ENCODE assay signal across 9 cellular contexts in genomic region chr22:20980938-20981722, GRCh38. TPM values are rescaled to one million over a fixed set of nuclear protein-coding genes. Genes with fewer than 3 reads are reported as not detected.
DNase-seq lines count a peak whose midpoint lies in the region; ATAC-seq and TF ChIP-seq lines count a peak whose summit lies in the region.
"Had no signal": no experiment of that assay in that cellular context is flagged by ENCODE, and none has a peak within 500 bp of the region (broad histone marks: within the 10 kb centered on the region; RNA-seq: fewer than 3 reads in every experiment).

No MANE protein-coding gene starts in this region.

- H3K4me3 ChIP-seq in kidney epithelial cell (ENCODE audit: low read depth, low read length): peak overlapping the region; percentile 80

- H3K4me1 Mint-ChIP-seq in activated CD4-positive, alpha-beta T cell treated with anti-CD3 and anti-CD28 coated beads for 36 hours: peaks cover 40% of the 10 kb centered on the region
- H3K4me1 Mint-ChIP-seq in activated naive CD8-positive, alpha-beta T cell treated with anti-CD3 and anti-CD28 coated beads, Interleukin-2, amount 50 U/mL, for 24 hours: peaks cover 42% of the 10 kb centered on the region

- POLR2A ChIA-PET in activated CD4-positive, alpha-beta T cell treated with anti-CD3 and anti-CD28 coated beads for 36 hours (lab: Charles Lee): interaction anchor here (0.6 kb wide), 1 partner anchor 9 kb away, joined by 6 read pairs; no protein-coding TSS in a partner anchor

- H3K27ac ChIP-seq in temporal lobe (ENCODE audit: low read depth, low read length): peak overlapping the region; percentile 86

- no peak for ATAC-seq in activated CD4-positive, alpha-beta T cell treated with anti-CD3 and anti-CD28 coated beads for 36 hours
- no peak for ATAC-seq in activated naive CD8-positive, alpha-beta T cell treated with anti-CD3 and anti-CD28 coated beads, Interleukin-2, amount 50 U/mL, for 24 hours
- no peak for ATAC-seq in HG03139 (IDR thresholded peaks at IDR 0.05; ENCODE audit: unreplicated experiment)
- ATAC-seq in HG03175 (IDR thresholded peaks at IDR 0.05; ENCODE audit: unreplicated experiment): no peak

- intact Hi-C loops in activated CD4-positive, alpha-beta T cell treated with anti-CD3 and anti-CD28 coated beads for 36 hours (cut with DNase I, micrococcal nuclease): loop anchor here in 1 of 2 experiments (2.0 kb wide), 1 partner anchor 20 kb away; no protein-coding TSS in a partner anchor

- no peak for DNase-seq in activated CD4-positive, alpha-beta T cell treated with anti-CD3 and anti-CD28 coated beads for 36 hours
- DNase-seq in activated CD4-positive, alpha-beta T cell treated with anti-CD3 and anti-CD28 coated beads, Interleukin-2, amount 50 U/mL, for 1 hour: no peak
- DNase-seq in activated naive CD8-positive, alpha-beta T cell treated with anti-CD3 and anti-CD28 coated beads, Interleukin-2, amount 50 U/mL, for 24 hours: no peak
- DNase-seq in kidney epithelial cell (ENCODE audit: low read depth): no peak
- DNase-seq in activated effector memory CD4-positive, alpha-beta T cell treated with anti-CD3 and anti-CD28 coated beads, Interleukin-2, amount 50 U/mL, for 16 hours: no peak

- peak overlapping the region; percentile 92 for H3K27ac Mint-ChIP-seq in activated CD4-positive, alpha-beta T cell treated with anti-CD3 and anti-CD28 coated beads for 36 hours
- peak overlapping the region; percentile 89 for H3K27ac Mint-ChIP-seq in activated naive CD8-positive, alpha-beta T cell treated with anti-CD3 and anti-CD28 coated beads, Interleukin-2, amount 50 U/mL, for 24 hours

- H3K36me3 ChIP-seq in kidney epithelial cell (ENCODE audit: control insufficient read depth, insufficient read depth, low read length): peaks cover 1% of the 10 kb centered on the region

- no peaks in the 10 kb centered on the region for H3K27me3 ChIP-seq in kidney epithelial cell (ENCODE audit: control insufficient read depth, insufficient read depth, low read length)

- H3K36me3 Mint-ChIP-seq in activated CD4-positive, alpha-beta T cell treated with anti-CD3 and anti-CD28 coated beads for 36 hours (ENCODE audit: low read depth): peaks cover 8% of the 10 kb centered on the region
- H3K36me3 Mint-ChIP-seq in activated naive CD8-positive, alpha-beta T cell treated with anti-CD3 and anti-CD28 coated beads, Interleukin-2, amount 50 U/mL, for 24 hours (ENCODE audit: low read depth): peaks cover 9% of the 10 kb centered on the region

- H3K9me3 Mint-ChIP-seq in activated CD4-positive, alpha-beta T cell treated with anti-CD3 and anti-CD28 coated beads for 36 hours (ENCODE audit: low read depth): peaks cover 3% of the 10 kb centered on the region
- H3K9me3 Mint-ChIP-seq in activated naive CD8-positive, alpha-beta T cell treated with anti-CD3 and anti-CD28 coated beads, Interleukin-2, amount 50 U/mL, for 24 hours: peaks cover 8% of the 10 kb centered on the region

- no peak for TF ChIP-seq CTCF in kidney epithelial cell (IDR thresholded peaks at IDR 0.05; ENCODE audit: insufficient read depth, low read length, poor library complexity, severe bottlenecking)

- no peaks in the 10 kb centered on the region for H3K27me3 Mint-ChIP-seq in activated CD4-positive, alpha-beta T cell treated with anti-CD3 and anti-CD28 coated beads for 36 hours
- H3K27me3 Mint-ChIP-seq in activated naive CD8-positive, alpha-beta T cell treated with anti-CD3 and anti-CD28 coated beads, Interleukin-2, amount 50 U/mL, for 24 hours: no peaks in the 10 kb centered on the region

- CTCF ChIA-PET in activated CD4-positive, alpha-beta T cell treated with anti-CD3 and anti-CD28 coated beads for 36 hours (lab: Charles Lee): interaction anchor here (0.6 to 2.2 kb wide), 5 partner anchors 9 to 1023 kb away, joined by 3 to 10 read pairs (median 3); no protein-coding TSS in a partner anchor

- peak overlapping the region; percentile 98 for H3K4me3 Mint-ChIP-seq in activated CD4-positive, alpha-beta T cell treated with anti-CD3 and anti-CD28 coated beads for 36 hours
- H3K4me3 Mint-ChIP-seq in activated naive CD8-positive, alpha-beta T cell treated with anti-CD3 and anti-CD28 coated beads, Interleukin-2, amount 50 U/mL, for 24 hours: peak overlapping the region; percentile 93

RNA-seq across cellular contexts. Expression of gene LZTR1, which starts 1.0 kb away (rescaled TPM):
- total RNA-seq in activated CD4-positive, alpha-beta T cell treated with anti-CD3 and anti-CD28 coated beads for 36 hours: 10 to 100 TPM; 31.9 to 40.5 TPM
- total RNA-seq in kidney epithelial cell (39.3 and 45.2 TPM in 2 replicates), temporal lobe (42.0 TPM)

RNA-seq across cellular contexts. Expression of gene AIFM3, which starts 14.1 kb away (rescaled TPM):
- total RNA-seq in activated CD4-positive, alpha-beta T cell treated with anti-CD3 and anti-CD28 coated beads for 36 hours: under 1 TPM in 1 of 2 experiments, not detected in 1; 0.21 TPM
- 0.75 and 1.5 TPM in 2 replicates for total RNA-seq in kidney epithelial cell
- 2.5 TPM for total RNA-seq in temporal lobe

RNA-seq across cellular contexts. Expression of gene THAP7, which starts 20.8 kb away (rescaled TPM):
- 10 to 100 TPM; 25.1 to 27.2 TPM for total RNA-seq in activated CD4-positive, alpha-beta T cell treated with anti-CD3 and anti-CD28 coated beads for 36 hours
- 29.7 and 37.9 TPM in 2 replicates for total RNA-seq in kidney epithelial cell
- 17.5 TPM for total RNA-seq in temporal lobe

RNA-seq across cellular contexts. Expression of gene P2RX6, which starts 33.8 kb away (rescaled TPM):
- under 1 TPM; 0.18 to 0.25 TPM for total RNA-seq in activated CD4-positive, alpha-beta T cell treated with anti-CD3 and anti-CD28 coated beads for 36 hours
- total RNA-seq in kidney epithelial cell (0.27 TPM in 1 of 2 replicates, not detected in the other), temporal lobe (0.49 TPM)

RNA-seq across cellular contexts. Expression of gene SLC7A4, which starts 51.2 kb away (rescaled TPM):
- total RNA-seq in activated CD4-positive, alpha-beta T cell treated with anti-CD3 and anti-CD28 coated beads for 36 hours: not detected
- total RNA-seq in kidney epithelial cell: 2.3 and 2.7 TPM in 2 replicates
- total RNA-seq in temporal lobe: 1.5 TPM
- total RNA-seq: glomerular endothelial cell had no signal
